ENCODE assay signal across 33 cellular contexts in the genomic region with DNA sequence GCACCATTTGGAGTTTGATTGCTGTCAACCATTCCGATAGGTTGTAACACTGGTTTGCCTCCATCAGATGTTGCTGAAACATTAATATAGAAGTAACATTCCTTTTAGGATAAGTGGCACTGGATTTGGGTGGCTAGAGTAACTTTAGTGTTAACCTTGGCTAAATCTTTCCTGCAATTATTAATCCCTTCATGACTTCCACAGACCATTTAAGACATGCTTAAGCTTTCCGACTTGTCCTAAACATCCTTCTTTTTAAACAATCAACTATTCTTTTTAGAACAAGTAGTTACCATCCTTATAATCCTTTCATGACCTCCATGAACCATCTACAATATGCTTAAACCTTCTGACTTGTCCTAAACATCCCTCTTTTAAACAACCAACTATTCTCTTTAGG.
"Had no signal": no experiment of that assay in that cellular context is flagged by ENCODE, and none has a peak within 500 bp of the region (broad histone marks: within the 10 kb centered on the region; RNA-seq: fewer than 3 reads in every experiment).

No MANE protein-coding gene starts in this region.

- H3K9me3 ChIP-seq: adrenal gland had no signal

- ATAC-seq: activated CD8-positive, alpha-beta T cell treated with anti-CD3 and anti-CD28 coated beads for 36 hours; activated naive CD4-positive, alpha-beta T cell treated with anti-CD3 and anti-CD28 coated beads, Interleukin-2, amount 50 U/mL, for 72 hours; activated T-cell treated with anti-CD3 and anti-CD28 coated beads, Interleukin-2, amount 50 U/mL, for 4 hours; activated T-cell treated with anti-CD3 and anti-CD28 coated beads, Interleukin-2, amount 50 U/mL, for 72 hours; activated T-helper 17 cell treated with anti-CD3 and anti-CD28 coated beads, Interleukin-2, amount 50 U/mL, for 72 hours; body of pancreas had no signal

- H3K27ac ChIP-seq: adrenal gland, body of pancreas, brain microvascular endothelial cell, breast epithelium, VCaP had no signal

- FAIRE-seq: astrocyte, TTC549 had no signal

- H3K4me3 ChIP-seq: adrenal gland, body of pancreas, breast epithelium had no signal

- H3K27me3 ChIP-seq: adrenal gland, body of pancreas, brain microvascular endothelial cell, breast epithelium had no signal

- H3K36me3 ChIP-seq: adrenal gland, brain microvascular endothelial cell, breast epithelium had no signal

- H3K4me1 ChIP-seq: adrenal gland, body of pancreas, breast epithelium had no signal

- DNase-seq: activated B cell treated with CpG ODN at 0.5 μM for 24 hours; activated CD4-positive, alpha-beta memory T cell treated with anti-CD3 and anti-CD28 coated beads for 36 hours; activated CD4-positive, alpha-beta T cell treated with anti-CD3 and anti-CD28 coated beads for 4 hours; activated CD4-positive, alpha-beta T cell treated with anti-CD3 and anti-CD28 coated beads, Interleukin-2, amount 10 ng/mL, durations not matched to agents 24 days and 14 days; activated CD4-positive, alpha-beta T cell treated with anti-CD3 and anti-CD28 coated beads, Interleukin-2, amount 50 U/mL, for 1 hour; activated CD4-positive, alpha-beta T cell treated with anti-CD3 and anti-CD28 coated beads, Interleukin-2, amount 50 U/mL, for 4 hours; activated CD4-positive, CD25-positive, alpha-beta regulatory T cell treated with anti-CD3 and anti-CD28 coated beads, Interleukin-2, amount 50 U/mL, for 72 hours; activated CD8-positive, alpha-beta memory T cell treated with anti-CD3 and anti-CD28 coated beads, Interleukin-2, amount 50 U/mL, for 4 hours; activated CD8-positive, alpha-beta T cell treated with anti-CD3 and anti-CD28 coated beads for 36 hours; activated effector memory CD4-positive, alpha-beta T cell treated with anti-CD3 and anti-CD28 coated beads, Interleukin-2, amount 50 U/mL, for 16 hours; activated gamma-delta T cell treated with Interleukin-2 at 50 U/mL for 16 hours; activated naive CD4-positive, alpha-beta T cell; activated naive CD4-positive, alpha-beta T cell treated with anti-CD3 and anti-CD28 coated beads for 36 hours; activated naive CD4-positive, alpha-beta T cell treated with anti-CD3 and anti-CD28 coated beads, Interleukin-2, amount 50 U/mL, for 16 hours; activated naive CD8-positive, alpha-beta T cell treated with anti-CD3 and anti-CD28 coated beads for 36 hours; activated T-cell treated with anti-CD3 and anti-CD28 coated beads for 4 hours; activated T-cell treated with anti-CD3 and anti-CD28 coated beads, Interleukin-2, amount 50 U/mL, for 1 hour; activated T-cell treated with anti-CD3 and anti-CD28 coated beads, Interleukin-2, amount 50 U/mL, for 4 hours; activated T-cell treated with anti-CD3 and anti-CD28 coated beads, Interleukin-2, amount 50 U/mL, for 72 hours; adrenal gland; amniotic stem cell; aorta; body of pancreas; brain microvascular endothelial cell; central memory CD4-positive, alpha-beta T cell; T-helper 2 cell; T-helper 9 cell had no signal
